In genomic region chr16:89383095-89384003, GRCh38 we compare ENCODE assay signal across 1 cellular context.
TF ChIP-seq lines count a peak whose summit lies in the region.

No MANE protein-coding gene starts in this region.

TF ChIP-seq in K562, 482 proteins besides CTCF, POLR2A, EP300 and RAD21 (continued from another document and continues in another):
- TF ChIP-seq, protein P1, sequence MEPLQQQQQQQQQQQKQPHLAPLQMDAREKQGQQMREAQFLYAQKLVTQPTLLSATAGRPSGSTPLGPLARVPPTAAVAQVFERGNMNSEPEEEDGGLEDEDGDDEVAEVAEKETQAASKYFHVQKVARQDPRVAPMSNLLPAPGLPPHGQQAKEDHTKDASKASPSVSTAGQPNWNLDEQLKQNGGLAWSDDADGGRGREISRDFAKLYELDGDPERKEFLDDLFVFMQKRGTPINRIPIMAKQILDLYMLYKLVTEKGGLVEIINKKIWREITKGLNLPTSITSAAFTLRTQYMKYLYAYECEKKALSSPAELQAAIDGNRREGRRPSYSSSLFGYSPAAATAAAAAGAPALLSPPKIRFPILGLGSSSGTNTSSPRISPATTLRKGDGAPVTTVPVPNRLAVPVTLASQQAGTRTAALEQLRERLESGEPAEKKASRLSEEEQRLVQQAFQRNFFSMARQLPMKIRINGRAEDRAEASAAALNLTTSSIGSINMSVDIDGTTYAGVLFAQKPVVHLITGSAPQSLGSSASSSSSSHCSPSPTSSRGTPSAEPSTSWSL (CRISPR knock-in tag; IDR thresholded peaks at IDR 0.05; ENCODE audit: borderline replicate concordance) = no peak
- TF ChIP-seq NFRKB (IDR thresholded peaks at IDR 0.05; ENCODE audit: low read depth) (no peak), MBD2 (IDR thresholded peaks at IDR 0.05; ENCODE audit: borderline replicate concordance, low read depth) (no peak; the same call in 1 of the 2 replicates), YY1 (IDR thresholded peaks at IDR 0.05; ENCODE audit: borderline replicate concordance in 1 of 3, control insufficient read depth in 1 of 3, extremely low read depth in 1 of 3, insufficient read depth in 3 of 3, insufficient read length in 1 of 3, insufficient replicate concordance in 2 of 3, low read depth in 1 of 3, low read length in 2 of 3) (peak in 2 of 3 experiments; percentile 47 to 59), MCM2 (IDR thresholded peaks at IDR 0.05; ENCODE audit: low read depth) (no peak), ATF7 (IDR thresholded peaks at IDR 0.05) (peak; percentile 21; the same call in 1 of the 2 replicates), L3MBTL2 (IDR thresholded peaks at IDR 0.05) (peak; percentile 58; the same call in 1 of the 2 replicates), ZFP36 (IDR thresholded peaks at IDR 0.05; ENCODE audit: low read depth, low read length, partially characterized antibody) (peak; percentile 43), PTBP1 (IDR thresholded peaks at IDR 0.05; ENCODE audit: low read depth, low read length) (no peak), ZFPM2 (CRISPR knock-in tag; IDR thresholded peaks at IDR 0.05) (no peak), RHOXF2B (CRISPR knock-in tag; conservative IDR thresholded peaks at IDR 0.05) (no peak), SMARCA4 (IDR thresholded peaks at IDR 0.05) (no peak; the same call in 1 of the 2 replicates), NUFIP1 (IDR thresholded peaks at IDR 0.05; ENCODE audit: partially characterized antibody) (no peak), ZNF699 (CRISPR knock-in tag; IDR thresholded peaks at IDR 0.05; ENCODE audit: insufficient replicate concordance) (no peak), TBL1XR1 (IDR thresholded peaks at IDR 0.05; ENCODE audit: low read length in 2 of 2) (peak in 1 of 2 experiments; percentile 59; a peak in 2 of 4 replicates), BHLHE40 (IDR thresholded peaks at IDR 0.05; ENCODE audit: low read length) (no peak), HNRNPLL (IDR thresholded peaks at IDR 0.05; ENCODE audit: low read depth, low read length, poor library complexity, severe bottlenecking) (no peak), CAMTA2 (CRISPR knock-in tag; conservative IDR thresholded peaks at IDR 0.05) (no peak), HDAC1 (IDR thresholded peaks at IDR 0.05) (peak in 1 of 2 experiments; percentile 53; a peak in 2 of 4 replicates), CBX2 (IDR thresholded peaks at IDR 0.05; ENCODE audit: insufficient read depth, low read length, poor library complexity, severe bottlenecking) (no peak), VEZF1 (CRISPR knock-in tag; IDR thresholded peaks at IDR 0.05) (no peak), STAT6 (CRISPR knock-in tag; IDR thresholded peaks at IDR 0.05) (no peak), ZNF263 (CRISPR knock-in tag; IDR thresholded peaks at IDR 0.05; ENCODE audit: borderline replicate concordance) (peak; percentile 75; the same call in 1 of the 2 replicates), MITF (IDR thresholded peaks at IDR 0.05) (no peak), CBX5 (IDR thresholded peaks at IDR 0.05; ENCODE audit: borderline replicate concordance, low read depth) (no peak), ILK (tag; IDR thresholded peaks at IDR 0.05; ENCODE audit: borderline replicate concordance, low read depth) (no peak), STAT5A (IDR thresholded peaks at IDR 0.05; ENCODE audit: borderline replicate concordance, low read length) (no peak), NR2C1 (IDR thresholded peaks at IDR 0.05) (no peak), NR2C1 (tag; IDR thresholded peaks at IDR 0.05) (peak; percentile 26; the same call in 1 of the 2 replicates), PCBP1 (IDR thresholded peaks at IDR 0.05; ENCODE audit: low read depth, low read length, poor library complexity, severe bottlenecking) (no peak), ZNF431 (CRISPR knock-in tag; IDR thresholded peaks at IDR 0.05) (no peak), EP400 (IDR thresholded peaks at IDR 0.05) (no peak), PTTG1 (tag; IDR thresholded peaks at IDR 0.05; ENCODE audit: low read depth) (no peak), GATA2 (CRISPR knock-in tag; IDR thresholded peaks at IDR 0.05) (peak; percentile 37; the same call in 1 of the 2 replicates), CREB1 (IDR thresholded peaks at IDR 0.05) (no peak), CREB1 (CRISPR knock-in tag; IDR thresholded peaks at IDR 0.05) (no peak), WHSC1 (IDR thresholded peaks at IDR 0.05; ENCODE audit: low read length) (no peak), ZNF668 (CRISPR knock-in tag; IDR thresholded peaks at IDR 0.05) (no peak), ZNF57 (CRISPR knock-in tag; IDR thresholded peaks at IDR 0.05) (no peak)
- TF ChIP-seq, protein P2, sequence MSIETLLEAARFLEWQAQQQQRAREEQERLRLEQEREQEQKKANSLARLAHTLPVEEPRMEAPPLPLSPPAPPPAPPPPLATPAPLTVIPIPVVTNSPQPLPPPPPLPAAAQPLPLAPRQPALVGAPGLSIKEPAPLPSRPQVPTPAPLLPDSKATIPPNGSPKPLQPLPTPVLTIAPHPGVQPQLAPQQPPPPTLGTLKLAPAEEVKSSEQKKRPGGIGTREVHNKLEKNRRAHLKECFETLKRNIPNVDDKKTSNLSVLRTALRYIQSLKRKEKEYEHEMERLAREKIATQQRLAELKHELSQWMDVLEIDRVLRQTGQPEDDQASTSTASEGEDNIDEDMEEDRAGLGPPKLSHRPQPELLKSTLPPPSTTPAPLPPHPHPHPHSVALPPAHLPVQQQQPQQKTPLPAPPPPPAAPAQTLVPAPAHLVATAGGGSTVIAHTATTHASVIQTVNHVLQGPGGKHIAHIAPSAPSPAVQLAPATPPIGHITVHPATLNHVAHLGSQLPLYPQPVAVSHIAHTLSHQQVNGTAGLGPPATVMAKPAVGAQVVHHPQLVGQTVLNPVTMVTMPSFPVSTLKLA (conservative IDR thresholded peaks at IDR 0.05) = peak; percentile 43 to 66; a peak in 3 of 4 replicates
- TF ChIP-seq, protein P3, sequence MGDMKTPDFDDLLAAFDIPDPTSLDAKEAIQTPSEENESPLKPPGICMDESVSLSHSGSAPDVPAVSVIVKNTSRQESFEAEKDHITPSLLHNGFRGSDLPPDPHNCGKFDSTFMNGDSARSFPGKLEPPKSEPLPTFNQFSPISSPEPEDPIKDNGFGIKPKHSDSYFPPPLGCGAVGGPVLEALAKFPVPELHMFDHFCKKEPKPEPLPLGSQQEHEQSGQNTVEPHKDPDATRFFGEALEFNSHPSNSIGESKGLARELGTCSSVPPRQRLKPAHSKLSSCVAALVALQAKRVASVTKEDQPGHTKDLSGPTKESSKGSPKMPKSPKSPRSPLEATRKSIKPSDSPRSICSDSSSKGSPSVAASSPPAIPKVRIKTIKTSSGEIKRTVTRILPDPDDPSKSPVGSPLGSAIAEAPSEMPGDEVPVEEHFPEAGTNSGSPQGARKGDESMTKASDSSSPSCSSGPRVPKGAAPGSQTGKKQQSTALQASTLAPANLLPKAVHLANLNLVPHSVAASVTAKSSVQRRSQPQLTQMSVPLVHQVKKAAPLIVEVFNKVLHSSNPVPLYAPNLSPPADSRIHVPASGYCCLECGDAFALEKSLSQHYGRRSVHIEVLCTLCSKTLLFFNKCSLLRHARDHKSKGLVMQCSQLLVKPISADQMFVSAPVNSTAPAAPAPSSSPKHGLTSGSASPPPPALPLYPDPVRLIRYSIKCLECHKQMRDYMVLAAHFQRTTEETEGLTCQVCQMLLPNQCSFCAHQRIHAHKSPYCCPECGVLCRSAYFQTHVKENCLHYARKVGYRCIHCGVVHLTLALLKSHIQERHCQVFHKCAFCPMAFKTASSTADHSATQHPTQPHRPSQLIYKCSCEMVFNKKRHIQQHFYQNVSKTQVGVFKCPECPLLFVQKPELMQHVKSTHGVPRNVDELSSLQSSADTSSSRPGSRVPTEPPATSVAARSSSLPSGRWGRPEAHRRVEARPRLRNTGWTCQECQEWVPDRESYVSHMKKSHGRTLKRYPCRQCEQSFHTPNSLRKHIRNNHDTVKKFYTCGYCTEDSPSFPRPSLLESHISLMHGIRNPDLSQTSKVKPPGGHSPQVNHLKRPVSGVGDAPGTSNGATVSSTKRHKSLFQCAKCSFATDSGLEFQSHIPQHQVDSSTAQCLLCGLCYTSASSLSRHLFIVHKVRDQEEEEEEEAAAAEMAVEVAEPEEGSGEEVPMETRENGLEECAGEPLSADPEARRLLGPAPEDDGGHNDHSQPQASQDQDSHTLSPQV (IDR thresholded peaks at IDR 0.05) = peak; percentile 51; the same call in 1 of the 2 replicates
- TF ChIP-seq, protein P4, sequence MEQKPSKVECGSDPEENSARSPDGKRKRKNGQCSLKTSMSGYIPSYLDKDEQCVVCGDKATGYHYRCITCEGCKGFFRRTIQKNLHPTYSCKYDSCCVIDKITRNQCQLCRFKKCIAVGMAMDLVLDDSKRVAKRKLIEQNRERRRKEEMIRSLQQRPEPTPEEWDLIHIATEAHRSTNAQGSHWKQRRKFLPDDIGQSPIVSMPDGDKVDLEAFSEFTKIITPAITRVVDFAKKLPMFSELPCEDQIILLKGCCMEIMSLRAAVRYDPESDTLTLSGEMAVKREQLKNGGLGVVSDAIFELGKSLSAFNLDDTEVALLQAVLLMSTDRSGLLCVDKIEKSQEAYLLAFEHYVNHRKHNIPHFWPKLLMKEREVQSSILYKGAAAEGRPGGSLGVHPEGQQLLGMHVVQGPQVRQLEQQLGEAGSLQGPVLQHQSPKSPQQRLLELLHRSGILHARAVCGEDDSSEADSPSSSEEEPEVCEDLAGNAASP (IDR thresholded peaks at IDR 0.05) = no peak
- TF ChIP-seq, protein P5, sequence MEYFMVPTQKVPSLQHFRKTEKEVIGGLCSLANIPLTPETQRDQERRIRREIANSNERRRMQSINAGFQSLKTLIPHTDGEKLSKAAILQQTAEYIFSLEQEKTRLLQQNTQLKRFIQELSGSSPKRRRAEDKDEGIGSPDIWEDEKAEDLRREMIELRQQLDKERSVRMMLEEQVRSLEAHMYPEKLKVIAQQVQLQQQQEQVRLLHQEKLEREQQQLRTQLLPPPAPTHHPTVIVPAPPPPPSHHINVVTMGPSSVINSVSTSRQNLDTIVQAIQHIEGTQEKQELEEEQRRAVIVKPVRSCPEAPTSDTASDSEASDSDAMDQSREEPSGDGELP (CRISPR knock-in tag; IDR thresholded peaks at IDR 0.05; ENCODE audit: borderline replicate concordance) = peak; percentile 98
- TF ChIP-seq, protein P6, sequence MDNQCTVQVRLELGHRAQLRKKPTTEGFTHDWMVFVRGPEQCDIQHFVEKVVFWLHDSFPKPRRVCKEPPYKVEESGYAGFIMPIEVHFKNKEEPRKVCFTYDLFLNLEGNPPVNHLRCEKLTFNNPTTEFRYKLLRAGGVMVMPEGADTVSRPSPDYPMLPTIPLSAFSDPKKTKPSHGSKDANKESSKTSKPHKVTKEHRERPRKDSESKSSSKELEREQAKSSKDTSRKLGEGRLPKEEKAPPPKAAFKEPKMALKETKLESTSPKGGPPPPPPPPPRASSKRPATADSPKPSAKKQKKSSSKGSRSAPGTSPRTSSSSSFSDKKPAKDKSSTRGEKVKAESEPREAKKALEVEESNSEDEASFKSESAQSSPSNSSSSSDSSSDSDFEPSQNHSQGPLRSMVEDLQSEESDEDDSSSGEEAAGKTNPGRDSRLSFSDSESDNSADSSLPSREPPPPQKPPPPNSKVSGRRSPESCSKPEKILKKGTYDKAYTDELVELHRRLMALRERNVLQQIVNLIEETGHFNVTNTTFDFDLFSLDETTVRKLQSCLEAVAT (IDR thresholded peaks at IDR 0.05) = no peak
